ENCODE assay signal across 24 cellular contexts in genomic region chr13:91220872-91221271, GRCh38.
"Had no signal": no experiment of that assay in that cellular context is flagged by ENCODE, and none has a peak within 500 bp of the region (broad histone marks: within the 10 kb centered on the region; RNA-seq: fewer than 3 reads in every experiment).

No MANE protein-coding gene starts in this region.

- H3K27ac ChIP-seq: HL-60, KMS-11, SJSA1, SK-N-MC had no signal

- H3K4me1 ChIP-seq: SJSA1 had no signal

- FAIRE-seq: HTR-8/SVneo, K562, RCC 7860 had no signal

- H3K9me3 ChIP-seq: SJSA1 had no signal

- H3K9ac ChIP-seq: KMS-11 had no signal

- DNase-seq: Kasumi-1, MM.1S, NCI-H1092 treated with DMSO at 0.1 percent for 48 hours, NCI-H1436, NCI-H187, NCI-H2029, NCI-H2081 treated with DMSO at 0.1 percent for 48 hours, NCI-H2171, NCI-H226, NCI-H446, NCI-H510A, NCI-H524 treated with DMSO at 0.1 percent for 48 hours, NCI-H69, NCI-H774, Right ventricle myocardium superior, RPMI8226, SIG-M5 had no signal

- H3K27me3 ChIP-seq: SJSA1 had no signal

- ATAC-seq: K562 had no signal

- H3K4me3 ChIP-seq: K562, SJSA1, SK-N-MC had no signal

- H3K36me3 ChIP-seq: SJSA1 had no signal

- H3K4me2 ChIP-seq: KMS-11 had no signal
